8 cellular contexts compared by ENCODE assay signal in the genomic region with DNA sequence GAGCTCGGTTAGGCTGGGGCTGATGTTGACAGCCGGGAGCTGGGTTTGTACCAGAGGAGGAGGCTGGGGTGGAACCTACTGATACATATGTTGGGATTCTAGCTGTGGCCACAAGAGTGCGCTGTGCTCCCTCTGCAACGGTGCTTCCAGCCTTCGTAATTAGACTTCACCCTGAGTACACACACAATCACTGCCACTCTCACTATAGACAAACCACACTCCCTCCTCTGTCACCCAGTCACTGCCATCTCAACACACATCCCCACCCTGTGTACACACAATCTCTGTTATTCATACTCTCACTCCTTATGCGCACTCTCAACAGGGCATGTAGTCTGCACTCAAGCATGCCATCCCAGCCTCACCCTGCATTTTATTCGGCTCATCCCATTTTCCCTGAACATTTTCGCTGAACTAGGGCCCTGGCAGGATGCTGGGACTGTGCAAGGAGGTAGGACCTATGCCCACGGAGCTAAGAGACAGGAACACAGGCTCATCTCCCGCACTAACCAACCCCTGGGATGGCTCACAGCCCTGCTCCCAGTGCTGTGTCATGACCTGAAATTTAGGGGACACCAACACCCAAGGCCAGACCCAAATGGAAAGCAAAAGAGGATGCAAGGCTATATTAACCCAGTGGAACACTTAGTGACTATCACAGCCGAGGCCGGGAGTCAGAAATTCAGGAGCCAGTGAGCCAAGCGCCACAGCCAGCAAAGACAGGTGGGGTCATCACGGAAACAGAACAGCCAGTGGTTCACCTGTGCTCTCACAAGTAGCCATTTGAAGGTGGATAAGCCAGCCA. TPM values are rescaled to one million over a fixed set of nuclear protein-coding genes. Genes with fewer than 3 reads are reported as not detected.
A peak's percentile ranks its signal among the peaks of the same experiment; 100 is the strongest.
DNase-seq lines count a peak whose midpoint lies in the region; ATAC-seq and TF ChIP-seq lines count a peak whose summit lies in the region.

No MANE protein-coding gene starts in this region.

- DNase-seq in NCI-H1105 (lab: John Stamatoyannopoulos, UW) (peak; percentile 58), SK-N-SH (peak; percentile 86), glutamatergic neuron (peak; percentile 78), posterior cingulate gyrus (peak; percentile 63 to 97 (median 80)), upper lobe of right lung (no peak)
- DNase-seq in activated naive CD4-positive, alpha-beta T cell treated with anti-CD3 and anti-CD28 coated beads, Interleukin-2, amount 50 U/mL, for 16 hours, result peak; percentile 64

- ATAC-seq in upper lobe of right lung (peak; percentile 89), GM19452 (IDR thresholded peaks at IDR 0.05; ENCODE audit: unreplicated experiment) (no peak)

- no peaks in the 10 kb centered on the region for H3F3A ChIP-seq in SK-N-SH (replicated peaks; ENCODE audit: insufficient read depth)

- H3K4me3 Mint-ChIP-seq in glutamatergic neuron (ENCODE audit: unreplicated experiment), result no peak overlapping the region

- TF ChIP-seq EP300 in SK-N-SH (IDR thresholded peaks at IDR 0.05; ENCODE audit: borderline replicate concordance in 1 of 2, low read depth in 1 of 2, low read length in 1 of 2), result no peak

- peaks cover 10% of the 10 kb centered on the region for H3K27me3 ChIP-seq in SK-N-SH (ENCODE audit: insufficient read depth)
- H3K27me3 ChIP-seq in upper lobe of right lung, result peaks cover 9% of the 10 kb centered on the region

- TF ChIP-seq RAD21 in SK-N-SH (IDR thresholded peaks at IDR 0.05; ENCODE audit: low read length), result peak; percentile 95

- intact Hi-C loops in posterior cingulate gyrus (cut with DNase I), result loop anchor here (1.0 kb wide), 1 partner anchor 66 kb away; no protein-coding TSS in a partner anchor
- intact Hi-C loops in upper lobe of right lung (cut with DNase I), result no loop called here

- no peak overlapping the region for H3K27ac Mint-ChIP-seq in glutamatergic neuron (ENCODE audit: unreplicated experiment)

- H3K27me3 Mint-ChIP-seq in glutamatergic neuron (ENCODE audit: unreplicated experiment), result peaks cover 10% of the 10 kb centered on the region

- H4K20me1 ChIP-seq in SK-N-SH (ENCODE audit: insufficient read depth), result no peaks in the 10 kb centered on the region

- H3K9ac ChIP-seq in SK-N-SH, result no peak overlapping the region

- no peak overlapping the region for H3K4me2 ChIP-seq in SK-N-SH

- no peak overlapping the region for H3K4me3 ChIP-seq in GM12875 (ENCODE audit: low read depth, low read length)
- H3K4me3 ChIP-seq in SK-N-SH (ENCODE audit: low read depth in 2 of 2, low read length in 1 of 2), result no peak overlapping the region
- no peak overlapping the region for H3K4me3 ChIP-seq in upper lobe of right lung

- H2AFZ ChIP-seq in SK-N-SH (ENCODE audit: low read depth), result no peak overlapping the region

- H3K9me3 ChIP-seq in SK-N-SH, result no peaks in the 10 kb centered on the region
- no peaks in the 10 kb centered on the region for H3K9me3 ChIP-seq in upper lobe of right lung

- TF ChIP-seq CTCF in GM12875 (IDR thresholded peaks at IDR 0.05; ENCODE audit: borderline replicate concordance, insufficient read depth, low read depth, low read length) (peak; percentile 87), SK-N-SH (IDR thresholded peaks at IDR 0.05) (peak; percentile 80), glutamatergic neuron (IDR thresholded peaks at IDR 0.05; ENCODE audit: partially characterized antibody, unreplicated experiment) (peak; percentile 81), upper lobe of right lung (IDR thresholded peaks at IDR 0.05) (peak; percentile 82)

- peaks cover 2% of the 10 kb centered on the region for H3K4me1 Mint-ChIP-seq in glutamatergic neuron (ENCODE audit: low read depth, unreplicated experiment)

- POLR2A ChIA-PET in SK-N-SH (lab: Yijun Ruan, JAX), result interaction anchor here (0.6 to 1.1 kb wide), 2 partner anchors 66 to 406 kb away, joined by 3 to 4 read pairs; a partner anchor contains a TSS

- H3K9me3 Mint-ChIP-seq in glutamatergic neuron (ENCODE audit: unreplicated experiment), result peaks cover 5% of the 10 kb centered on the region

- H3K36me3 ChIP-seq in SK-N-SH (replicated peaks in 1 of 2; ENCODE audit: control insufficient read depth in 1 of 2, insufficient read depth in 2 of 2, low read length in 1 of 2) (no peaks in the 10 kb centered on the region), upper lobe of right lung (no peaks in the 10 kb centered on the region)

- no peaks in the 10 kb centered on the region for H3K36me3 Mint-ChIP-seq in glutamatergic neuron (ENCODE audit: unreplicated experiment)

- H3K27ac ChIP-seq in SK-N-SH (ENCODE audit: low read depth in 2 of 2, low read length in 1 of 2), result no peak overlapping the region
- H3K27ac ChIP-seq in upper lobe of right lung, result no peak overlapping the region

- CTCF ChIA-PET in SK-N-SH (lab: Yijun Ruan, JAX), result interaction anchor here (0.6 to 8.2 kb wide), 35 partner anchors 10 to 623 kb away, joined by 3 to 170 read pairs (median 4); a partner anchor contains a TSS

- H3K4me1 ChIP-seq in SK-N-SH (ENCODE audit: control insufficient read depth in 1 of 2, insufficient read depth in 2 of 2, low read depth in 1 of 2, low read length in 1 of 2) (peaks cover 0 to 2% of the 10 kb centered on the region in 2 experiments; a peak in 1 of 4 replicates), upper lobe of right lung (peaks cover 9% of the 10 kb centered on the region)

- no peaks in the 10 kb centered on the region for H3K79me2 ChIP-seq in SK-N-SH (ENCODE audit: insufficient read depth)

- WGBS in SK-N-SH (ENCODE audit: low lambda C conversion rate), result 41% methylated on average over 14 of the region's 14 CpGs

- H3K9me2 ChIP-seq in SK-N-SH, result no peaks in the 10 kb centered on the region

TF ChIP-seq in SK-N-SH, 30 proteins besides CTCF, POLR2A, EP300 and RAD21:
- TF ChIP-seq NRF1 (IDR thresholded peaks at IDR 0.05; ENCODE audit: low read depth, low read length) (no peak), SMC3 (IDR thresholded peaks at IDR 0.05; ENCODE audit: low read depth, low read length) (peak; percentile 93), MXI1 (IDR thresholded peaks at IDR 0.05; ENCODE audit: low read depth, low read length) (0 out of 2 replicates have a peak, but pooled peaks have one; percentile 16)

RNA-seq across cellular contexts. Expression of a gene that starts 5.7 kb away (rescaled TPM):
- not detected in 2 replicates for polyA plus RNA-seq in SK-N-SH (2012; rRNA removed)
- polyA plus RNA-seq in SK-N-SH (2012; cell fraction: cytosol; rRNA removed), result not detected in 2 replicates
- polyA plus RNA-seq in SK-N-SH (2012; cell fraction: nucleus; rRNA removed), result not detected in 2 replicates
- total RNA-seq in glutamatergic neuron (ENCODE audit: unreplicated experiment), result not detected
- 0.81 TPM for total RNA-seq in upper lobe of right lung

RNA-seq across cellular contexts. Expression of a gene that starts 6.1 kb away (rescaled TPM):
- polyA plus RNA-seq in SK-N-SH (2012; rRNA removed), result not detected in 2 replicates
- polyA plus RNA-seq in SK-N-SH (2012; cell fraction: cytosol; rRNA removed), result not detected in 2 replicates
- not detected in 2 replicates for polyA plus RNA-seq in SK-N-SH (2012; cell fraction: nucleus; rRNA removed)
- not detected for total RNA-seq in glutamatergic neuron (ENCODE audit: unreplicated experiment)
- 20.0 TPM for total RNA-seq in upper lobe of right lung

RNA-seq across cellular contexts. Expression of a gene that starts 27.2 kb away (rescaled TPM):
- not detected in 2 replicates for polyA plus RNA-seq in SK-N-SH (2012; rRNA removed)
- not detected in 2 replicates for polyA plus RNA-seq in SK-N-SH (2012; cell fraction: cytosol; rRNA removed)
- polyA plus RNA-seq in SK-N-SH (2012; cell fraction: nucleus; rRNA removed), result not detected in 2 replicates
- total RNA-seq in glutamatergic neuron (ENCODE audit: unreplicated experiment), result not detected
- not detected for total RNA-seq in upper lobe of right lung

RNA-seq across cellular contexts. Expression of a gene that starts 31.9 kb away (rescaled TPM):
- not detected in 2 replicates for polyA plus RNA-seq in SK-N-SH (2012; rRNA removed)
- polyA plus RNA-seq in SK-N-SH (2012; cell fraction: cytosol; rRNA removed), result not detected in 2 replicates
- polyA plus RNA-seq in SK-N-SH (2012; cell fraction: nucleus; rRNA removed), result not detected in 2 replicates
- total RNA-seq in glutamatergic neuron (ENCODE audit: unreplicated experiment) (not detected), upper lobe of right lung (not detected)

Comparison
In these comparisons a context has a peak if more than half of its experiments do, and no peak if none do; other contexts are left out.
1. RNA of a gene that starts 6.1 kb away (total RNA-seq): 20.0 TPM in upper lobe of right lung (single experiment); not detected in glutamatergic neuron (single experiment); every median in the first group is over 10 times any median in the second.
2. Peak in every context shown above with its lines, with median percentiles within 50 percentile points of each other: CTCF ChIP-seq.